Comparison of ENCODE assay signal across 1 cellular context in genomic region chr11:73317803-73318202, GRCh38.
TF ChIP-seq lines count a peak whose summit lies in the region.

No MANE protein-coding gene starts in this region.

TF ChIP-seq in IMR-90, 13 proteins besides CTCF, POLR2A, EP300 and RAD21:
- TF ChIP-seq USF2 (IDR thresholded peaks at IDR 0.05; ENCODE audit: low read depth, low read length) (no peak), ELK1 (IDR thresholded peaks at IDR 0.05; ENCODE audit: borderline replicate concordance, low read depth, low read length) (no peak), RCOR1 (IDR thresholded peaks at IDR 0.05; ENCODE audit: insufficient replicate concordance, low read length) (no peak), MAZ (IDR thresholded peaks at IDR 0.05; ENCODE audit: borderline replicate concordance, low read depth, low read length) (no peak), RFX5 (IDR thresholded peaks at IDR 0.05; ENCODE audit: low read depth, low read length) (no peak), FOS (IDR thresholded peaks at IDR 0.05; ENCODE audit: low read depth, low read length) (no peak), CHD1 (IDR thresholded peaks at IDR 0.05; ENCODE audit: low read depth, low read length) (no peak)
TF ChIP-seq in IMR-90: peak in this region for 0.
